In the genomic region with DNA sequence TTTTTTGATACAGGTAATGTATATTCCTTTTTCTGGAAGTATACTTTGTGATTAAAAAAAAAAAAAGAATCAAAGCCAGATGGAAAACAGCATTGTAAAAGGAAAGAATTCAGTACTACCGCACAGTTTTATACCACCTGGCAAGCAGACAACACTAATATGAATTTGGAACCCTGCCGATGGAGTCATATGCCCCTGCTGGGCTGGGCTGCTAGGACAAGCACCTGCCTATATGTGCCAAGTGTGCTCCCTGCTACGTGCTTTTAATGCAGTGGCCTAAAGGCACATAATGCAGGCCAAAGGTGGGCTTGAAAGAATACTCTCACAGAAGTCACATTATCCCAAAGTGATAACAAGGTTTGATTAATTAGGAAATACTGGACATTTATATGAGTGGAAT, we compare ENCODE assay signal across 9 cellular contexts.
A peak's percentile ranks its signal among the peaks of the same experiment; 100 is the strongest.
DNase-seq lines count a peak whose midpoint lies in the region; ATAC-seq lines count a peak whose summit lies in the region.
"Had no signal": no experiment of that assay in that cellular context is flagged by ENCODE, and none has a peak within 500 bp of the region (broad histone marks: within the 10 kb centered on the region; RNA-seq: fewer than 3 reads in every experiment).

No MANE protein-coding gene starts in this region.

- DNase-seq in DMS 273 treated with DMSO at 0.1 percent for 48 hours (lab: John Stamatoyannopoulos, UW) (peak; percentile 46), NCI-H128 (lab: John Stamatoyannopoulos, UW; ENCODE audit: unreplicated experiment) (peak; percentile 17), RPMI8226 (peak; percentile 65), iPS-NIHi11 (ENCODE audit: low spot score) (peak; percentile 34), islet precursor cell (no peak), MV-4-11 (lab: John Stamatoyannopoulos, UW) (no peak)
- DNase-seq: IMR-90 had no signal

- no peak for ATAC-seq in HG02870 (IDR thresholded peaks at IDR 0.05; ENCODE audit: unreplicated experiment)
- ATAC-seq in HG02623 (IDR thresholded peaks at IDR 0.05; ENCODE audit: unreplicated experiment) = no peak

Comparison
In these comparisons a context has a peak if more than half of its experiments do, and no peak if none do; other contexts are left out.
1. DNase-seq: peak in DMS 273 treated with DMSO at 0.1 percent for 48 hours (single experiment), NCI-H128 (single experiment), RPMI8226 (single experiment) and iPS-NIHi11 (single experiment); none in islet precursor cell (single experiment) and MV-4-11 (single experiment).